1 cellular context compared by ENCODE assay signal in genomic region chr3:5053021-5053831, GRCh38.
TF ChIP-seq lines count a peak whose summit lies in the region.

No MANE protein-coding gene starts in this region.

TF ChIP-seq in GM23338, 12 proteins besides CTCF, POLR2A, EP300 and RAD21 (continued from another document):
- TF ChIP-seq ZNF462 (CRISPR knock-in tag; IDR thresholded peaks at IDR 0.05) (no peak), REST (IDR thresholded peaks at IDR 0.05; ENCODE audit: unreplicated experiment) (no peak)
